27 cellular contexts compared by ENCODE assay signal in genomic region chr7:49839863-49840262, GRCh38.
"Had no signal": no experiment of that assay in that cellular context is flagged by ENCODE, and none has a peak within 500 bp of the region (broad histone marks: within the 10 kb centered on the region; RNA-seq: fewer than 3 reads in every experiment).

No MANE protein-coding gene starts in this region.

- H3K27ac ChIP-seq: parathyroid adenoma, prostate gland, right atrium auricular region, right lobe of liver, sigmoid colon, stomach, thoracic aorta, thyroid gland, tibial nerve, upper lobe of left lung, vagina had no signal

- H2AFZ ChIP-seq: parathyroid adenoma had no signal

- H3K79me2 ChIP-seq: parathyroid adenoma had no signal

- H3K36me3 ChIP-seq: ovary, prostate gland, right atrium auricular region, right lobe of liver, sigmoid colon, stomach, thoracic aorta, thyroid gland, tibial nerve, upper lobe of left lung, vagina had no signal

- H3K4me1 ChIP-seq: parathyroid adenoma, prostate gland, right atrium auricular region, right lobe of liver, sigmoid colon, tibial nerve, upper lobe of left lung, vagina had no signal

- H3K4me1 Mint-ChIP-seq: naive thymus-derived CD8-positive, alpha-beta T cell; stimulated activated effector memory CD8-positive, alpha-beta T cell treated with anti-CD3 and anti-CD28 coated beads, Interleukin-12 subunit alpha, Interleukin-12 subunit beta, amount 100 ng/mL, for 72 hours; stimulated activated naive B cell treated with anti-CD40 and anti-IgM and Interleukin-4, amounts not matched to agents 10 μg/mL and 1 μg/mL and 100 μg/mL, for 72 hours had no signal

- H3K9ac ChIP-seq: parathyroid adenoma had no signal

- H3K36me3 Mint-ChIP-seq: naive thymus-derived CD8-positive, alpha-beta T cell; natural killer cell treated with Interleukin-12 subunit alpha and Interleukin-12 subunit beta and Interleukin-15 and Interleukin-18, amount 100 ng/mL, for 72 hours; stimulated activated effector memory CD8-positive, alpha-beta T cell treated with anti-CD3 and anti-CD28 coated beads, Interleukin-12 subunit alpha, Interleukin-12 subunit beta, amount 100 ng/mL, for 72 hours; stimulated activated naive B cell treated with anti-CD40 and anti-IgM and Interleukin-4, amounts not matched to agents 10 μg/mL and 1 μg/mL and 100 μg/mL, for 72 hours had no signal

- H3K9me3 ChIP-seq: ovary, prostate gland, right atrium auricular region, right lobe of liver, sigmoid colon, stomach, thoracic aorta, thyroid gland, tibial nerve, upper lobe of left lung, vagina had no signal

- H3K27ac Mint-ChIP-seq: naive thymus-derived CD8-positive, alpha-beta T cell; natural killer cell treated with Interleukin-12 subunit alpha and Interleukin-12 subunit beta and Interleukin-15 and Interleukin-18, amount 100 ng/mL, for 72 hours; nephron progenitor cell; stimulated activated effector memory CD8-positive, alpha-beta T cell treated with anti-CD3 and anti-CD28 coated beads, Interleukin-12 subunit alpha, Interleukin-12 subunit beta, amount 100 ng/mL, for 72 hours; stimulated activated naive B cell treated with anti-CD40 and anti-IgM and Interleukin-4, amounts not matched to agents 10 μg/mL and 1 μg/mL and 100 μg/mL, for 72 hours; stimulated activated naive CD8-positive, alpha-beta T cell treated with anti-CD3 and anti-CD28 coated beads, Interleukin-15, Interleukin-2, amounts not matched to agents 100 ng/mL and 50 ng/mL, for 24 hours had no signal

- ATAC-seq: naive thymus-derived CD8-positive, alpha-beta T cell; natural killer cell treated with Interleukin-12 subunit alpha and Interleukin-12 subunit beta and Interleukin-15 and Interleukin-18, amount 100 ng/mL, for 72 hours; right lobe of liver; stimulated activated effector memory CD8-positive, alpha-beta T cell treated with anti-CD3 and anti-CD28 coated beads, Interleukin-12 subunit alpha, Interleukin-12 subunit beta, amount 100 ng/mL, for 72 hours; stimulated activated naive B cell treated with anti-CD40 and anti-IgM and Interleukin-4, amounts not matched to agents 10 μg/mL and 1 μg/mL and 100 μg/mL, for 72 hours had no signal

- H3K27me3 ChIP-seq: ovary, right atrium auricular region, right lobe of liver, sigmoid colon, stomach, thyroid gland, tibial nerve, upper lobe of left lung, vagina had no signal

- H3K4me3 Mint-ChIP-seq: naive thymus-derived CD8-positive, alpha-beta T cell; natural killer cell treated with Interleukin-12 subunit alpha and Interleukin-12 subunit beta and Interleukin-15 and Interleukin-18, amount 100 ng/mL, for 72 hours; nephron progenitor cell; neural crest cell; stimulated activated effector memory CD8-positive, alpha-beta T cell treated with anti-CD3 and anti-CD28 coated beads, Interleukin-12 subunit alpha, Interleukin-12 subunit beta, amount 100 ng/mL, for 72 hours; stimulated activated naive B cell treated with anti-CD40 and anti-IgM and Interleukin-4, amounts not matched to agents 10 μg/mL and 1 μg/mL and 100 μg/mL, for 72 hours; stimulated activated naive CD8-positive, alpha-beta T cell treated with anti-CD3 and anti-CD28 coated beads, Interleukin-15, Interleukin-2, amounts not matched to agents 100 ng/mL and 50 ng/mL, for 24 hours had no signal

- H3K27me3 Mint-ChIP-seq: natural killer cell treated with Interleukin-12 subunit alpha and Interleukin-12 subunit beta and Interleukin-15 and Interleukin-18, amount 100 ng/mL, for 72 hours had no signal

- H3K4me3 ChIP-seq: ovary, prostate gland, right atrium auricular region, right lobe of liver, sigmoid colon, stomach, thoracic aorta, thyroid gland, tibial nerve, upper lobe of left lung, vagina had no signal

- H3K9me3 Mint-ChIP-seq: naive thymus-derived CD8-positive, alpha-beta T cell; nephron progenitor cell; neural crest cell; stimulated activated naive B cell treated with anti-CD40 and anti-IgM and Interleukin-4, amounts not matched to agents 10 μg/mL and 1 μg/mL and 100 μg/mL, for 72 hours; stimulated activated naive CD8-positive, alpha-beta T cell treated with anti-CD3 and anti-CD28 coated beads, Interleukin-15, Interleukin-2, amounts not matched to agents 100 ng/mL and 50 ng/mL, for 24 hours had no signal

- DNase-seq: naive thymus-derived CD8-positive, alpha-beta T cell; nephron progenitor cell; occipital lobe; ovary; right lobe of liver; sigmoid colon; small intestine; stimulated activated CD4-positive, alpha-beta T cell treated with anti-CD3 and anti-CD28 coated beads, Interleukin-15, amount 100 ng/mL, for 24 hours; stimulated activated CD4-positive, alpha-beta T cell treated with anti-CD3 and anti-CD28 coated beads, Interleukin-2, amount 100 ng/mL, for 24 hours; stimulated activated CD4-positive, alpha-beta T cell treated with anti-CD3 and anti-CD28 coated beads, Interleukin-2, amount 100 ng/mL, for 48 hours; stimulated activated CD4-positive, alpha-beta T cell treated with anti-CD3 and anti-CD28 coated beads, Interleukin-4, amount 100 ng/mL, for 24 hours; stimulated activated naive B cell treated with anti-CD40 and anti-IgM and Interleukin-4, amounts not matched to agents 10 μg/mL and 1 μg/mL and 100 μg/mL, for 72 hours; stimulated activated naive CD4-positive, alpha-beta T cell treated with Interleukin-2 at 50 U/mL for 16 hours; stomach; thyroid gland; trophoblast cell had no signal
